In the genomic region with DNA sequence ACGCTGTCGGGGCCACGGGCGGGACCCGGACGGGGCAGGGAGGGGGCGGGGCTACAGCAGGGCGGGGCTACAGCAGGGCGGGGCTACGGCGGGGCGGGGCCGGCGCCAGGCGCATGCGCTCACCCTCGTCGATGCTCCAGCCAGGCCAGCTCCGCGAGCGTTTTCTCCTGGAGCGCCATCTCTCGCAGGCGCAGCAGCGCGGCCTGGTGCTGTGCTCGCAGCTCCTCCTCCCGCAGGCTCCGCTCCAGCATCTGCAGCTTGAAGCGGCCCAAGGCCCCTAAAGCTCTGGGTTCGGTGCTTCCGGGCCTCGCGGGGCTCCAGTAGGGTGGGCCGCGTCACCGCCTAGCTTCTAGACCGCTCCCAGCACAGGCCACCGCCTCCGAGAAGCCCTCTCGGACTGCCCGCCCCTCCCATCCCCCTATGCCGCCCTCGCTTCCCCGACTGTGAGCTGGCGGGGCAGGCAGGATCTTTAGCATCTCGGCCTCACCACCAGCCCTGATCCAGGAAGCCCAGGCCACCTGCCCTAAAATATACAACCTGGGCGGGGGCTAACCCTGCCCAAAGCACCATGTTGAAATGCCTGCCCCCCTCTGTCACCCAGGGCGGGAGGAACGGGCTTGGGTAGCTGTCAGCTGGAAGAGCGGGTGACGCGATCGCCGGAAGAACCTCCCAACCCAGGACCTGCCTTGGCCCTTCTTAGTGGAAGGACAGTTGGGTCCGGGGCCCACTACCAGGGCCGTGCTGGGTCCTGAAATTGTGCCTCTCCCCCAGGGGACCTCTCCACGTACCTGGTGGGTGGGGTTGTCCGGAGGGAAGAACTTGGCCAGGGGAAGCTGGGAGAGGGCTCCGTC, we compare ENCODE assay signal across 8 cellular contexts. TPM values are rescaled to one million over a fixed set of nuclear protein-coding genes. Genes with fewer than 3 reads are reported as not detected.
A peak's percentile ranks its signal among the peaks of the same experiment; 100 is the strongest.
DNase-seq lines count a peak whose midpoint lies in the region; ATAC-seq and TF ChIP-seq lines count a peak whose summit lies in the region.

No MANE protein-coding gene starts in this region.

- TF ChIP-seq EP300 in gastroesophageal sphincter (IDR thresholded peaks at IDR 0.05) = no peak

- H3K27me3 ChIP-seq in gastroesophageal sphincter = peaks cover 19% of the 10 kb centered on the region
- peaks cover 32% of the 10 kb centered on the region for H3K27me3 ChIP-seq in neutrophil
- peaks cover 0 to 21% (median 9%) of the 10 kb centered on the region in 5 donors for H3K27me3 ChIP-seq in subcutaneous abdominal adipose tissue (ENCODE audit: control insufficient read depth in 5 of 5, insufficient read depth in 4 of 5, low read length in 5 of 5)

- 0% methylated on average over 15 of the region's 60 CpGs; no CpG with 5 or more reads in 1 of the 2 donors for WGBS in gastroesophageal sphincter (ENCODE audit: low coverage in 1 of 2), 2 donors

- H3K4me3 ChIP-seq in AG09309 (ENCODE audit: control insufficient read depth, low read depth, low read length) = peak overlapping the region; percentile 49
- H3K4me3 ChIP-seq in gastroesophageal sphincter = peak overlapping the region; percentile 36 to 55
- peak overlapping the region; percentile 58 to 59 for H3K4me3 ChIP-seq in neutrophil (ENCODE audit: low read depth in 1 of 2, low read length in 1 of 2)
- H3K4me3 ChIP-seq in subcutaneous abdominal adipose tissue (ENCODE audit: low read depth in 1 of 5, low read length in 5 of 5) = peak overlapping the region in 4 of 5 donors; percentile 48 to 71 (median 57)

- H3K9me3 ChIP-seq in gastroesophageal sphincter = no peaks in the 10 kb centered on the region
- no peaks in the 10 kb centered on the region for H3K9me3 ChIP-seq in neutrophil
- no peaks in the 10 kb centered on the region for H3K9me3 ChIP-seq in subcutaneous abdominal adipose tissue (ENCODE audit: control insufficient read depth in 5 of 5, low read length in 5 of 5)

- H3K27ac ChIP-seq in gastroesophageal sphincter (peak overlapping the region in 3 of 4 donors; percentile 0 to 73 (median 58)), neutrophil (no peak overlapping the region), subcutaneous abdominal adipose tissue (ENCODE audit: low read depth, low read length) (no peak overlapping the region)

- TF ChIP-seq POLR2A in Raji (IDR thresholded peaks at IDR 0.05; ENCODE audit: insufficient read depth, low read depth, low read length) (peak; percentile 81), gastroesophageal sphincter (IDR thresholded peaks at IDR 0.05) (peak; percentile 13 to 23)

- peak; percentile 82 for ATAC-seq in GM19023 (IDR thresholded peaks at IDR 0.05; ENCODE audit: unreplicated experiment)
- peak; percentile 68 for ATAC-seq in HG03460 (IDR thresholded peaks at IDR 0.05; ENCODE audit: unreplicated experiment)
- peak; percentile 94 for ATAC-seq in gastroesophageal sphincter

- H3K4me1 ChIP-seq in gastroesophageal sphincter (peaks cover 0 to 18% (median 0%) of the 10 kb centered on the region in 3 donors), neutrophil (ENCODE audit: control insufficient read depth in 1 of 2, insufficient read depth in 1 of 2, low read depth in 1 of 2, low read length in 1 of 2) (peaks cover 7 to 13% of the 10 kb centered on the region in 2 experiments), subcutaneous abdominal adipose tissue (ENCODE audit: control insufficient read depth in 5 of 5, insufficient read depth in 5 of 5, low read length in 5 of 5) (peaks cover 0 to 7% (median 7%) of the 10 kb centered on the region in 5 donors)

- DNase-seq in AG09309 (ENCODE audit: low read depth) = peak; percentile 21
- DNase-seq in activated gamma-delta T cell treated with anti-CD3 and anti-CD28 coated beads, Interleukin-2, amount 50 U/mL, for 16 hours (ENCODE audit: low read depth) = peak; percentile 73

- H3K9ac ChIP-seq in subcutaneous abdominal adipose tissue (ENCODE audit: low read length in 5 of 5) = peak overlapping the region in 2 of 5 donors; percentile 31 to 56

- H3K36me3 ChIP-seq in gastroesophageal sphincter (no peaks in the 10 kb centered on the region), neutrophil (no peaks in the 10 kb centered on the region), subcutaneous abdominal adipose tissue (ENCODE audit: control insufficient read depth in 5 of 5, insufficient read depth in 5 of 5, low read length in 5 of 5) (no peaks in the 10 kb centered on the region)

- peak; percentile 28 for TF ChIP-seq CTCF in AG09309 (IDR thresholded peaks at IDR 0.05; ENCODE audit: control insufficient read depth, insufficient read depth, low read depth, low read length, missing control alignments)
- TF ChIP-seq CTCF in gastroesophageal sphincter (IDR thresholded peaks at IDR 0.05) = peak in 1 of 4 experiments; percentile 62
- no peak for TF ChIP-seq CTCF in neutrophil (IDR thresholded peaks at IDR 0.05)

RNA-seq across cellular contexts. Expression of a gene that starts 21.9 kb away (rescaled TPM):
- total RNA-seq in gastroesophageal sphincter = 1 to 10 TPM; 3.4 to 7.2 (median 5.2) TPM

RNA-seq across cellular contexts. Expression of a gene that starts 36.4 kb away (rescaled TPM):
- total RNA-seq in gastroesophageal sphincter = not detected

RNA-seq across cellular contexts. Expression of a gene that starts 59.9 kb away (rescaled TPM):
- total RNA-seq in gastroesophageal sphincter = 10 to 100 TPM in 3 of 4 donors, 1 to 10 TPM in 1; 10.0 to 14.9 (median 13.0) TPM

Comparison
In these comparisons a context has a peak if more than half of its experiments do, and no peak if none do; other contexts are left out.
1. H3K27ac ChIP-seq: peak in gastroesophageal sphincter (3 of 4); none in neutrophil (single experiment) and subcutaneous abdominal adipose tissue (single experiment).
2. Peak in every context shown above with its lines, with median percentiles within 50 percentile points of each other: H3K4me3 ChIP-seq and ATAC-seq.